Comparison of ENCODE assay signal across 1 cellular context in the genomic region with DNA sequence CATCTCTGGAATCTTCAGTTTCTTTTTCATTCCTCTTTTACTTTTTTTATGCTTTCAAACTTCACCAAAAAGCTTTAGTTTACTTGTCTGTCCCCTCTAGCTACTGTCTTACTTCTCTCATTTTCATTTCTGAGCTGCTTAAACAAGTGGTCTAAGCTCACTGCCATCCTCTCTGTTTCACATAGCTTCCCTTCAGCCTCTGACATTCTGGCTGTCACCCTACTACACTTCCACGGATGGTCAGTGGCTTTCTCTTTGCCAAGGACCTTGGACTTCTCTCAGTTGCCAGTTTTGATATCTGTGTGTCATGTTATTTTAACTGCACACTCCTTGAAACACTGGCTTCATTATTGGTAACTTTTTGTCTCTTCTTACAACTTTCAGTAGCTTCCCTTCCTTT.
TF ChIP-seq lines count a peak whose summit lies in the region.

No MANE protein-coding gene starts in this region.

TF ChIP-seq in HEK293T, 16 proteins besides CTCF, POLR2A, EP300 and RAD21 (continued from another document):
- TF ChIP-seq, protein P1, sequence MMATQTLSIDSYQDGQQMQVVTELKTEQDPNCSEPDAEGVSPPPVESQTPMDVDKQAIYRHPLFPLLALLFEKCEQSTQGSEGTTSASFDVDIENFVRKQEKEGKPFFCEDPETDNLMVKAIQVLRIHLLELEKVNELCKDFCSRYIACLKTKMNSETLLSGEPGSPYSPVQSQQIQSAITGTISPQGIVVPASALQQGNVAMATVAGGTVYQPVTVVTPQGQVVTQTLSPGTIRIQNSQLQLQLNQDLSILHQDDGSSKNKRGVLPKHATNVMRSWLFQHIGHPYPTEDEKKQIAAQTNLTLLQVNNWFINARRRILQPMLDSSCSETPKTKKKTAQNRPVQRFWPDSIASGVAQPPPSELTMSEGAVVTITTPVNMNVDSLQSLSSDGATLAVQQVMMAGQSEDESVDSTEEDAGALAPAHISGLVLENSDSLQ (IDR thresholded peaks at IDR 0.05) = no peak
- TF ChIP-seq TARDBP (IDR thresholded peaks at IDR 0.05) = no peak
